ENCODE assay signal across 8 cellular contexts in the genomic region with DNA sequence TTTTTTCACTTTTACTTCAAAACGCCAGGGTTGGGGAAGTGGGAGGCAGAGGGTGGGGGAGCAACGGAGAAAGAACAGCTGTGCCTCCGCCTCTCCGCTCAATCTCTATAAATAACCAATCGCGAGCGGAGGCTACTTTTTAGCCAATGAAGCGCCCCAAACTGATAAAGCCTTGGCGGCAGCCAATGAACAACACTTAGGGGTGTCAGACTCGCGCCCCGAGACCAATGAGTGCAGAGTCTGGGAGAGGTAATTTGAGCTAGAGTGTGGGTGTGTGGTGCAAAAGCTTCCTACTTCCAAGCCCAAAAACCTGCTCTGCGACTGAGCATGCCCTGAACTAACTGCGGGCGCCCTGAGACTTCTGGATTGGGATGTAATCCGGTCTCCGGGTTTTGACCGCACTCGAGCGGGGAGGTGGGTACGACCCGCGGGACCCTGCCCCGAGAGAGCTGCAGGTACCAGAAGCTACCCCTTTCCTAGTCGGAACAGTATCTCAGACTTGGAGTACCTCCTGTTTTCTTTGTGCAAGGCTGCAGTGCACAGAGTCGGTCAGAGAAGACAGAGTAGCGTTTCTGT. TPM values are rescaled to one million over a fixed set of nuclear protein-coding genes. Genes with fewer than 3 reads are reported as not detected.
DNase-seq lines count a peak whose midpoint lies in the region; ATAC-seq and TF ChIP-seq lines count a peak whose summit lies in the region.

No MANE protein-coding gene starts in this region.

- ATAC-seq in GM18909 (IDR thresholded peaks at IDR 0.05; ENCODE audit: poor library complexity, unreplicated experiment) (peak; percentile 78), HG03159 (IDR thresholded peaks at IDR 0.05; ENCODE audit: unreplicated experiment) (peak; percentile 82)

- no peaks in the 10 kb centered on the region for H3K27me3 ChIP-seq in kidney epithelial cell (ENCODE audit: control insufficient read depth, insufficient read depth, low read length)

- TF ChIP-seq CTCF in kidney epithelial cell (IDR thresholded peaks at IDR 0.05; ENCODE audit: insufficient read depth, low read length, poor library complexity, severe bottlenecking), result no peak

- H3K4me3 ChIP-seq in kidney epithelial cell (ENCODE audit: low read depth, low read length), result peak overlapping the region; percentile 84

- H3K27ac ChIP-seq in cingulate gyrus (ENCODE audit: low read depth, low read length), result peak overlapping the region; percentile 92

- peak; percentile 98 for DNase-seq in AG08395 (ENCODE audit: low spot score)
- DNase-seq in NCI-H345 treated with DMSO at 0.1 percent for 48 hours (lab: John Stamatoyannopoulos, UW; ENCODE audit: unreplicated experiment), result peak; percentile 83
- DNase-seq in activated CD4-positive, alpha-beta T cell treated with anti-CD3 and anti-CD28 coated beads for 24 hours (ENCODE audit: low read depth in 2 of 2), result peak; percentile 75 to 79
- DNase-seq in kidney epithelial cell (ENCODE audit: low read depth), result peak; percentile 99
- peak; percentile 86 to 88 for DNase-seq in stimulated activated CD4-positive, alpha-beta T cell treated with anti-CD3 and anti-CD28 coated beads, Interleukin-15, amount 100 ng/mL, for 48 hours (ENCODE audit: low read depth in 2 of 2)

- H3K36me3 ChIP-seq in kidney epithelial cell (ENCODE audit: control insufficient read depth, insufficient read depth, low read length), result no peaks in the 10 kb centered on the region

RNA-seq across cellular contexts. Expression of a gene that starts 0.8 kb away (rescaled TPM):
- 43.6 and 45.1 TPM in 2 replicates for total RNA-seq in kidney epithelial cell

Comparison
In these comparisons a context has a peak if more than half of its experiments do, and no peak if none do; other contexts are left out.
1. Peak in every context shown above with its lines: DNase-seq, ATAC-seq, H3K4me3 ChIP-seq and H3K27ac ChIP-seq.